ENCODE assay signal across 26 cellular contexts in genomic region chr10:73934074-73934473, GRCh38.
"Had no signal": no experiment of that assay in that cellular context is flagged by ENCODE, and none has a peak within 500 bp of the region (broad histone marks: within the 10 kb centered on the region; RNA-seq: fewer than 3 reads in every experiment).

No MANE protein-coding gene starts in this region.

- H3K9me3 ChIP-seq: ascending aorta, left ventricle myocardium inferior, ovary, right lobe of liver, thoracic aorta had no signal

- H3K27ac ChIP-seq: ascending aorta, brain microvascular endothelial cell, left ventricle myocardium inferior, ovary, right lobe of liver, thoracic aorta had no signal

- H3K36me3 Mint-ChIP-seq: activated naive CD4-positive, alpha-beta T cell treated with anti-CD3 and anti-CD28 coated beads, Interleukin-2, amount 10 ng/mL, durations not matched to agents 7 days and 5 days; activated naive CD8-positive, alpha-beta T cell treated with anti-CD3 and anti-CD28 coated beads, Interleukin-2, amount 10 ng/mL, durations not matched to agents 7 days and 5 days; WTC11 had no signal

- H3K36me3 ChIP-seq: ascending aorta, brain microvascular endothelial cell, left ventricle myocardium inferior, ovary, right lobe of liver, thoracic aorta had no signal

- H3K27ac Mint-ChIP-seq: activated CD4-positive, alpha-beta memory T cell treated with anti-CD3 and anti-CD28 coated beads, Interleukin-2, amount 10 ng/mL, durations not matched to agents 7 days and 5 days; activated CD4-positive, alpha-beta T cell treated with anti-CD3 and anti-CD28 coated beads, Interleukin-2, amount 10 ng/mL, durations not matched to agents 7 days and 5 days; activated naive CD4-positive, alpha-beta T cell treated with anti-CD3 and anti-CD28 coated beads, Interleukin-2, amount 10 ng/mL, durations not matched to agents 7 days and 5 days; activated naive CD8-positive, alpha-beta T cell treated with anti-CD3 and anti-CD28 coated beads, Interleukin-2, amount 10 ng/mL, durations not matched to agents 7 days and 5 days; activated T-cell treated with anti-CD3 and anti-CD28 coated beads, Interleukin-2, amount 50 U/mL, for 24 hours; progenitor cell of endocrine pancreas had no signal

- H3K4me3 Mint-ChIP-seq: activated CD4-positive, alpha-beta memory T cell treated with anti-CD3 and anti-CD28 coated beads, Interleukin-2, amount 10 ng/mL, durations not matched to agents 7 days and 5 days; activated CD4-positive, alpha-beta T cell treated with anti-CD3 and anti-CD28 coated beads, Interleukin-2, amount 10 ng/mL, durations not matched to agents 7 days and 5 days; activated naive CD4-positive, alpha-beta T cell treated with anti-CD3 and anti-CD28 coated beads, Interleukin-2, amount 10 ng/mL, durations not matched to agents 7 days and 5 days; activated naive CD8-positive, alpha-beta T cell treated with anti-CD3 and anti-CD28 coated beads, Interleukin-2, amount 10 ng/mL, durations not matched to agents 7 days and 5 days; activated T-cell treated with anti-CD3 and anti-CD28 coated beads, Interleukin-2, amount 50 U/mL, for 24 hours; nephron; WTC11 had no signal

- H3K4me3 ChIP-seq: ascending aorta, left ventricle myocardium inferior, lung, ovary, right lobe of liver, thoracic aorta had no signal

- H3K9me3 Mint-ChIP-seq: activated CD4-positive, alpha-beta memory T cell treated with anti-CD3 and anti-CD28 coated beads, Interleukin-2, amount 10 ng/mL, durations not matched to agents 7 days and 5 days; activated CD4-positive, alpha-beta T cell treated with anti-CD3 and anti-CD28 coated beads, Interleukin-2, amount 10 ng/mL, durations not matched to agents 7 days and 5 days; activated naive CD4-positive, alpha-beta T cell treated with anti-CD3 and anti-CD28 coated beads, Interleukin-2, amount 10 ng/mL, durations not matched to agents 7 days and 5 days; activated naive CD8-positive, alpha-beta T cell treated with anti-CD3 and anti-CD28 coated beads, Interleukin-2, amount 10 ng/mL, durations not matched to agents 7 days and 5 days; activated T-cell treated with anti-CD3 and anti-CD28 coated beads, Interleukin-2, amount 50 U/mL, for 24 hours; nephron; WTC11 had no signal

- H3K4me1 ChIP-seq: ascending aorta, right lobe of liver had no signal

- ATAC-seq: esophagus mucosa; right lobe of liver; stimulated activated naive CD8-positive, alpha-beta T cell treated with anti-CD3 and anti-CD28 coated beads, Interleukin-15, Interleukin-2, amounts not matched to agents 100 U/mL and 50 U/mL, for 24 hours; WTC11 had no signal

- DNase-seq: activated CD4-positive, alpha-beta memory T cell treated with anti-CD3 and anti-CD28 coated beads, Interleukin-2, amount 10 ng/mL, durations not matched to agents 7 days and 5 days; activated CD4-positive, alpha-beta T cell treated with anti-CD3 and anti-CD28 coated beads for 1 hour; activated CD4-positive, alpha-beta T cell treated with anti-CD3 and anti-CD28 coated beads, Interleukin-2, amount 10 ng/mL, durations not matched to agents 7 days and 5 days; activated CD8-positive, alpha-beta memory T cell treated with anti-CD3 and anti-CD28 coated beads, Interleukin-2, amount 50 U/mL, for 48 hours; activated gamma-delta T cell; activated naive CD4-positive, alpha-beta T cell treated with anti-CD3 and anti-CD28 coated beads, Interleukin-2, amount 10 ng/mL, durations not matched to agents 7 days and 5 days; activated naive CD8-positive, alpha-beta T cell treated with anti-CD3 and anti-CD28 coated beads, Interleukin-2, amount 10 ng/mL, durations not matched to agents 7 days and 5 days; activated T-cell treated with anti-CD3 and anti-CD28 coated beads, Interleukin-2, amount 50 U/mL, for 24 hours; brain microvascular endothelial cell; caudate nucleus; foreskin melanocyte; left ventricle myocardium inferior; ovary; right lobe of liver; stimulated activated CD4-positive, alpha-beta T cell treated with anti-CD3 and anti-CD28 coated beads, Interleukin-12 subunit alpha, Interleukin-12 subunit beta, amount 100 ng/mL, for 4 hours; stimulated activated CD4-positive, alpha-beta T cell treated with anti-CD3 and anti-CD28 coated beads, Interleukin-4, amount 100 ng/mL, for 1 hour; stimulated activated naive CD8-positive, alpha-beta T cell treated with anti-CD3 and anti-CD28 coated beads, Interleukin-15, Interleukin-2, amounts not matched to agents 100 U/mL and 50 U/mL, for 24 hours; T-helper 2 cell; trophoblast cell had no signal

- H3K27me3 ChIP-seq: ascending aorta, brain microvascular endothelial cell, ovary, right lobe of liver had no signal
